ENCODE assay signal across 8 cellular contexts in genomic region chr20:36092424-36093024, GRCh38.
DNase-seq lines count a peak whose midpoint lies in the region; ATAC-seq, FAIRE-seq and TF ChIP-seq lines count a peak whose summit lies in the region.

No MANE protein-coding gene starts in this region.

- no peak overlapping the region for H2AK5ac ChIP-seq in H9 (ENCODE audit: insufficient read length, low read length)
- peak overlapping the region; percentile 85 for H2AK5ac ChIP-seq in neuronal stem cell (ENCODE audit: low read depth, low read length)

- H3K4ac ChIP-seq in H9 (ENCODE audit: low read depth, low read length) (no peak overlapping the region), neuronal stem cell (ENCODE audit: low read length) (no peak overlapping the region)

- FAIRE-seq in H54 (lab: Jason Lieb, UNC): no peak

- H3T11ph ChIP-seq in H9 (ENCODE audit: low read length): no peak overlapping the region

- H2BK20ac ChIP-seq in H9 (ENCODE audit: low read depth, low read length, poor library complexity, severe bottlenecking): no peak overlapping the region

- ATAC-seq in activated CD8-positive, alpha-beta memory T cell treated with anti-CD3 and anti-CD28 coated beads, Interleukin-2, amount 10 ng/mL, durations not matched to agents 7 days and 5 days: peak; percentile 57
- ATAC-seq in GM21723 (IDR thresholded peaks at IDR 0.05; ENCODE audit: unreplicated experiment) (no peak), HG02884 (IDR thresholded peaks at IDR 0.05; ENCODE audit: unreplicated experiment) (no peak)

- H2AFZ ChIP-seq in H9 (ENCODE audit: low read length) (no peak overlapping the region), neuronal stem cell (ENCODE audit: low read length) (peak overlapping the region; percentile 88)

- H3K27me3 ChIP-seq in AG04450 (ENCODE audit: control insufficient read depth, insufficient read depth, low read length) (peaks cover 38% of the 10 kb centered on the region), H9 (ENCODE audit: insufficient read depth, low read length) (peaks cover 42% of the 10 kb centered on the region), neuronal stem cell (ENCODE audit: control insufficient read depth in 3 of 3, insufficient read depth in 3 of 3, low read depth in 1 of 3, low read length in 3 of 3) (peaks cover 0 to 7% (median 0%) of the 10 kb centered on the region in 3 experiments)

- H3K23me2 ChIP-seq in H9 (ENCODE audit: insufficient read length, low read depth, low read length, poor library complexity, severe bottlenecking): peaks cover 11% of the 10 kb centered on the region

- H3K36me3 ChIP-seq in neuronal stem cell (replicated peaks in 1 of 2; ENCODE audit: control insufficient read depth in 2 of 2, insufficient read depth in 2 of 2, low read length in 2 of 2): no peaks in the 10 kb centered on the region

- H3K4me1 ChIP-seq in H9 (ENCODE audit: insufficient read depth, low read length) (peaks cover 5% of the 10 kb centered on the region; the same call in 1 of the 2 replicates), neuronal stem cell (ENCODE audit: control insufficient read depth in 2 of 2, insufficient read depth in 1 of 2, low read depth in 1 of 2, low read length in 2 of 2) (peaks cover 15 to 18% of the 10 kb centered on the region in 2 donors)

- H4K5ac ChIP-seq in H9 (ENCODE audit: insufficient read length, low read depth, low read length): no peak overlapping the region

- no peak overlapping the region for H4K8ac ChIP-seq in H9 (replicated peaks; ENCODE audit: insufficient read length, low read depth, low read length)
- no peak overlapping the region for H4K8ac ChIP-seq in neuronal stem cell (ENCODE audit: low read depth, low read length)

- no peak for TF ChIP-seq POLR2A in H54 (IDR thresholded peaks at IDR 0.05; ENCODE audit: low read depth, low read length)

- peaks cover 89% of the 10 kb centered on the region for H3K27me3 Mint-ChIP-seq in H9 (ENCODE audit: low read depth)
- peaks cover 49% of the 10 kb centered on the region for H3K27me3 Mint-ChIP-seq in activated CD8-positive, alpha-beta memory T cell treated with anti-CD3 and anti-CD28 coated beads, Interleukin-2, amount 10 ng/mL, durations not matched to agents 7 days and 5 days

- H2BK5ac ChIP-seq in H9 (ENCODE audit: insufficient read length, low read length): no peak overlapping the region
- H2BK5ac ChIP-seq in neuronal stem cell (ENCODE audit: low read length): peak overlapping the region; percentile 66

- no peak overlapping the region for H2BK12ac ChIP-seq in H9 (ENCODE audit: insufficient read length, low read depth, low read length)
- H2BK12ac ChIP-seq in neuronal stem cell (ENCODE audit: low read length): peak overlapping the region; percentile 78

- POLR2A ChIA-PET in AG04450 (lab: Yijun Ruan, JAX): interaction anchor here (0.7 kb wide), 1 partner anchor 139 kb away, joined by 3 read pairs; the partner anchor contains the start of gene SCAND1

- H2BK120ac ChIP-seq in H9 (ENCODE audit: low read depth, low read length, poor library complexity, severe bottlenecking) (no peak overlapping the region), neuronal stem cell (ENCODE audit: low read depth, low read length) (peak overlapping the region; percentile 99)

- H3K14ac ChIP-seq in H9 (ENCODE audit: insufficient read depth, low read length) (no peak overlapping the region), neuronal stem cell (ENCODE audit: low read length) (peak overlapping the region; percentile 98)

- H3K56ac ChIP-seq in H9 (ENCODE audit: insufficient read length, low read depth, low read length): no peak overlapping the region

- no CpG with 5 or more reads among the region's 85 CpGs for WGBS in H9 (ENCODE audit: extremely low coverage, insufficient read length, low lambda C conversion rate)
- WGBS in neuronal stem cell (ENCODE audit: extremely low coverage in 2 of 2, insufficient read length in 2 of 2, insufficient replicate concordance in 1 of 2), 2 donors: no CpG with 5 or more reads among the region's 85 CpGs

- peaks cover 0 to 4% (median 0%) of the 10 kb centered on the region in 3 experiments; a peak in 2 of 7 replicates for H3K36me3 Mint-ChIP-seq in H9 (ENCODE audit: insufficient read depth in 1 of 3, low read depth in 3 of 3)
- H3K36me3 Mint-ChIP-seq in activated CD8-positive, alpha-beta memory T cell treated with anti-CD3 and anti-CD28 coated beads, Interleukin-2, amount 10 ng/mL, durations not matched to agents 7 days and 5 days: no peaks in the 10 kb centered on the region

- H3K4me3 Mint-ChIP-seq in H9: peak overlapping the region; percentile 72 to 92
- peak overlapping the region; percentile 55 for H3K4me3 Mint-ChIP-seq in activated CD8-positive, alpha-beta memory T cell treated with anti-CD3 and anti-CD28 coated beads, Interleukin-2, amount 10 ng/mL, durations not matched to agents 7 days and 5 days

- DNase-seq in AG04450 (ENCODE audit: low read depth, low spot score) (no peak), H9 (peak; percentile 32), fibroblast of villous mesenchyme (ENCODE audit: low read depth) (no peak), neuronal stem cell (ENCODE audit: low spot score) (peak; percentile 48), H54 (ENCODE audit: insufficient read length, low spot score) (no peak)
- no peak for DNase-seq in activated CD8-positive, alpha-beta memory T cell treated with anti-CD3 and anti-CD28 coated beads, Interleukin-2, amount 10 ng/mL, durations not matched to agents 7 days and 5 days

- H3K27ac ChIP-seq in AG04450 (ENCODE audit: low read depth, low read length) (no peak overlapping the region), H9 (ENCODE audit: insufficient read length, low read depth, low read length) (no peak overlapping the region), neuronal stem cell (replicated peaks; ENCODE audit: low read length) (no peak overlapping the region)

- H3K23ac ChIP-seq in H9 (ENCODE audit: insufficient read length, low read depth, low read length): peak overlapping the region; percentile 16
- H3K23ac ChIP-seq in neuronal stem cell (ENCODE audit: low read depth, low read length, poor library complexity): peak overlapping the region; percentile 99

- peaks cover 32 to 43% of the 10 kb centered on the region in 2 experiments for H3K4me1 Mint-ChIP-seq in H9
- peaks cover 15% of the 10 kb centered on the region for H3K4me1 Mint-ChIP-seq in activated CD8-positive, alpha-beta memory T cell treated with anti-CD3 and anti-CD28 coated beads, Interleukin-2, amount 10 ng/mL, durations not matched to agents 7 days and 5 days

- H3K79me1 ChIP-seq in H9 (ENCODE audit: insufficient read depth, low read depth, low read length, poor library complexity, severe bottlenecking): no peaks in the 10 kb centered on the region
- H3K79me1 ChIP-seq in neuronal stem cell (ENCODE audit: low read depth, low read length): peaks cover 8% of the 10 kb centered on the region

- no peak overlapping the region for H3K27ac Mint-ChIP-seq in H9
- no peak overlapping the region for H3K27ac Mint-ChIP-seq in activated CD8-positive, alpha-beta memory T cell treated with anti-CD3 and anti-CD28 coated beads, Interleukin-2, amount 10 ng/mL, durations not matched to agents 7 days and 5 days

- CTCF ChIA-PET in AG04450 (lab: Charles Lee): no interaction called here
- CTCF ChIA-PET in activated CD8-positive, alpha-beta memory T cell treated with anti-CD3 and anti-CD28 coated beads, Interleukin-2, amount 10 ng/mL, durations not matched to agents 7 days and 5 days (lab: Charles Lee): interaction anchor here (1.0 kb wide), 1 partner anchor 46 kb away, joined by 3 read pairs; no protein-coding TSS in a partner anchor

- H3K9me3 Mint-ChIP-seq in H9: peaks cover 0 to 2% of the 10 kb centered on the region in 2 experiments; a peak in 2 of 5 replicates
- H3K9me3 Mint-ChIP-seq in activated CD8-positive, alpha-beta memory T cell treated with anti-CD3 and anti-CD28 coated beads, Interleukin-2, amount 10 ng/mL, durations not matched to agents 7 days and 5 days (ENCODE audit: low read depth): no peaks in the 10 kb centered on the region

- H2BK15ac ChIP-seq in H9 (ENCODE audit: low read depth, low read length) (no peak overlapping the region; the same call in 1 of the 2 replicates), neuronal stem cell (ENCODE audit: low read length) (peak overlapping the region; percentile 94)

- H3K4me2 ChIP-seq in H9 (ENCODE audit: insufficient read depth, insufficient read length, low read length) (peak overlapping the region; percentile 76), neuronal stem cell (ENCODE audit: insufficient read depth, low read length, poor library complexity, severe bottlenecking) (peak overlapping the region; percentile 98)

- H3K9me3 ChIP-seq in AG04450 (ENCODE audit: control insufficient read depth, insufficient read depth, low read length) (peaks cover 2% of the 10 kb centered on the region; the same call in 1 of the 2 replicates), H9 (ENCODE audit: control insufficient read depth, low read depth, low read length) (no peaks in the 10 kb centered on the region), neuronal stem cell (replicated peaks in 1 of 2; ENCODE audit: control insufficient read depth in 2 of 2, insufficient read depth in 1 of 2, low read depth in 1 of 2, low read length in 2 of 2) (peaks cover 0 to 2% of the 10 kb centered on the region in 2 donors)

- no peaks in the 10 kb centered on the region for H3K79me2 ChIP-seq in H9 (ENCODE audit: insufficient read depth, low read length)

- H3K18ac ChIP-seq in H9 (ENCODE audit: insufficient read length, low read depth, low read length) (no peak overlapping the region), neuronal stem cell (ENCODE audit: low read length) (peak overlapping the region; percentile 98)

- peaks cover 3% of the 10 kb centered on the region for H4K20me1 ChIP-seq in H9 (ENCODE audit: control insufficient read depth, insufficient read depth, insufficient read length)

- peak overlapping the region; percentile 67 for H3K4me3 ChIP-seq in AG04450 (ENCODE audit: low read depth, low read length)
- H3K4me3 ChIP-seq in fibroblast of villous mesenchyme (ENCODE audit: low read depth, low read length): peak overlapping the region; percentile 64
- peak overlapping the region; percentile 84 to 98 for H3K4me3 ChIP-seq in neuronal stem cell (ENCODE audit: low read length in 2 of 2)

- TF ChIP-seq CTCF in AG04450 (IDR thresholded peaks at IDR 0.05; ENCODE audit: low read depth, low read length) (no peak), H9 (conservative IDR thresholded peaks at IDR 0.05) (no peak), fibroblast of villous mesenchyme (IDR thresholded peaks at IDR 0.05; ENCODE audit: insufficient read depth, low read depth, low read length) (no peak)

- H4K91ac ChIP-seq in H9 (ENCODE audit: insufficient read length, low read depth, low read length): no peak overlapping the region
- no peak overlapping the region for H4K91ac ChIP-seq in neuronal stem cell (ENCODE audit: low read depth, low read length, poor library complexity)

- H3K9ac ChIP-seq in H9 (ENCODE audit: extremely low read depth, insufficient read length, low read length) (no peak overlapping the region), neuronal stem cell (ENCODE audit: low read depth, low read length, poor library complexity) (peak overlapping the region; percentile 96)

Comparison
In these comparisons a context has a peak if more than half of its experiments do, and no peak if none do; other contexts are left out.
1. DNase-seq: peak in H9 (single experiment) and neuronal stem cell (single experiment); none in AG04450 (single experiment), activated CD8-positive, alpha-beta memory T cell treated with anti-CD3 and anti-CD28 coated beads, Interleukin-2, amount 10 ng/mL, durations not matched to agents 7 days and 5 days (single experiment), fibroblast of villous mesenchyme (single experiment) and H54 (single experiment).
2. Peak in every context shown above with its lines, with median percentiles within 50 percentile points of each other: H3K4me3 ChIP-seq.